ENCODE assay signal across 12 cellular contexts in genomic region chr1:112905420-112906154, GRCh38. TPM values are rescaled to one million over a fixed set of nuclear protein-coding genes. Genes with fewer than 3 reads are reported as not detected.
DNase-seq lines count a peak whose midpoint lies in the region; ATAC-seq, FAIRE-seq and TF ChIP-seq lines count a peak whose summit lies in the region.
"Had no signal": no experiment of that assay in that cellular context is flagged by ENCODE, and none has a peak within 500 bp of the region (broad histone marks: within the 10 kb centered on the region; RNA-seq: fewer than 3 reads in every experiment).

No MANE protein-coding gene starts in this region.

- H3K4me3 Mint-ChIP-seq in activated CD4-positive, alpha-beta T cell treated with anti-CD3 and anti-CD28 coated beads for 36 hours, result no peak overlapping the region
- H3K4me3 Mint-ChIP-seq in astrocyte (ENCODE audit: unreplicated experiment), result no peak overlapping the region

- H3K4me2 ChIP-seq in astrocyte (ENCODE audit: low read length), result no peak overlapping the region

- TF ChIP-seq CTCF in astrocyte (IDR thresholded peaks at IDR 0.05; ENCODE audit: insufficient read depth, low read depth, low read length) (no peak), right atrium auricular region (IDR thresholded peaks at IDR 0.05) (no peak), spleen (IDR thresholded peaks at IDR 0.05 in 8 of 11, conservative IDR thresholded peaks at IDR 0.05 in 3 of 11) (no peak)

- no peak for FAIRE-seq in astrocyte (lab: Jason Lieb, UNC)
- FAIRE-seq: GM12878, urothelium cell line had no signal

- no peak overlapping the region for H3K27ac ChIP-seq in astrocyte (ENCODE audit: low read depth, low read length)
- H3K27ac ChIP-seq in right atrium auricular region, result peak overlapping the region; percentile 1 to 30
- H3K27ac ChIP-seq in spleen, result peak overlapping the region in 6 of 8 donors; percentile 14 to 63 (median 38)
- H3K27ac ChIP-seq: SJCRH30 had no signal

- H3K36me3 Mint-ChIP-seq in activated CD4-positive, alpha-beta T cell treated with anti-CD3 and anti-CD28 coated beads for 36 hours (ENCODE audit: low read depth), result peaks cover 6% of the 10 kb centered on the region
- peaks cover 15% of the 10 kb centered on the region for H3K36me3 Mint-ChIP-seq in astrocyte (ENCODE audit: low read depth, unreplicated experiment)

- no peaks in the 10 kb centered on the region for H3K79me2 ChIP-seq in astrocyte (ENCODE audit: insufficient read depth, low read length)

- peak; percentile 33 for DNase-seq in activated CD4-positive, alpha-beta T cell treated with anti-CD3 and anti-CD28 coated beads for 36 hours
- no peak for DNase-seq in activated CD4-positive, alpha-beta T cell treated with anti-CD3 and anti-CD28 coated beads for 4 hours
- DNase-seq in astrocyte (ENCODE audit: low read depth) (no peak), right atrium auricular region (ENCODE audit: low spot score) (no peak), spleen (no peak), nucleus accumbens (lab: John Stamatoyannopoulos, UW) (no peak), DMS114 treated with DMSO at 0.1 percent for 48 hours (lab: John Stamatoyannopoulos, UW; ENCODE audit: unreplicated experiment) (no peak)
- DNase-seq: stimulated activated CD4-positive, alpha-beta T cell treated with anti-CD3 and anti-CD28 coated beads, Interleukin-12 subunit alpha, Interleukin-12 subunit beta, amount 100 ng/mL, for 4 hours had no signal

- H3K9ac ChIP-seq in astrocyte (ENCODE audit: low read length), result no peak overlapping the region

- ATAC-seq in activated CD4-positive, alpha-beta T cell treated with anti-CD3 and anti-CD28 coated beads for 36 hours, result peak; percentile 60
- no peak for ATAC-seq in HG02840 (IDR thresholded peaks at IDR 0.05; ENCODE audit: low FRiP score, unreplicated experiment)
- ATAC-seq: GM12878 had no signal

- CTCF ChIA-PET in activated CD4-positive, alpha-beta T cell treated with anti-CD3 and anti-CD28 coated beads for 36 hours (lab: Charles Lee), result interaction anchor here (3.5 kb wide), 1 partner anchor 168 kb away, joined by 20 read pairs; the partner anchor contains the start of gene LRIG2

- no peaks in the 10 kb centered on the region for H4K20me1 ChIP-seq in astrocyte (ENCODE audit: insufficient read depth, low read length)

- H3K4me1 ChIP-seq in astrocyte (ENCODE audit: insufficient read depth, low read length) (peaks cover 17% of the 10 kb centered on the region), right atrium auricular region (peaks cover 0 to 24% of the 10 kb centered on the region in 2 donors), spleen (peaks cover 0 to 12% (median 6%) of the 10 kb centered on the region in 6 donors)

- no peaks in the 10 kb centered on the region for H3K9me3 Mint-ChIP-seq in activated CD4-positive, alpha-beta T cell treated with anti-CD3 and anti-CD28 coated beads for 36 hours (ENCODE audit: low read depth)
- no peaks in the 10 kb centered on the region for H3K9me3 Mint-ChIP-seq in astrocyte (ENCODE audit: unreplicated experiment)

- POLR2A ChIA-PET in activated CD4-positive, alpha-beta T cell treated with anti-CD3 and anti-CD28 coated beads for 36 hours (lab: Charles Lee), result no interaction called here

- intact Hi-C loops in activated CD4-positive, alpha-beta T cell treated with anti-CD3 and anti-CD28 coated beads for 36 hours (cut with DNase I, micrococcal nuclease), result loop anchor here in 1 of 2 experiments (2.0 kb wide), 1 partner anchor 51 kb away; the partner anchor contains the start of gene SLC16A1
- intact Hi-C loops in spleen (cut with DNase I; ENCODE audit: low total_unique reads), result no loop called here

- H3K9me3 ChIP-seq in astrocyte (ENCODE audit: insufficient read depth, low read depth, low read length) (no peaks in the 10 kb centered on the region), right atrium auricular region (no peaks in the 10 kb centered on the region), spleen (no peaks in the 10 kb centered on the region)
- H3K9me3 ChIP-seq: SJCRH30 had no signal

- H3K4me1 Mint-ChIP-seq in activated CD4-positive, alpha-beta T cell treated with anti-CD3 and anti-CD28 coated beads for 36 hours, result peaks cover 41% of the 10 kb centered on the region
- peaks cover 34% of the 10 kb centered on the region for H3K4me1 Mint-ChIP-seq in astrocyte (ENCODE audit: low read depth, unreplicated experiment)

- H3K36me3 ChIP-seq in astrocyte (ENCODE audit: insufficient read depth, low read length), result no peaks in the 10 kb centered on the region
- no peaks in the 10 kb centered on the region for H3K36me3 ChIP-seq in right atrium auricular region
- no peaks in the 10 kb centered on the region for H3K36me3 ChIP-seq in spleen

- H3K27me3 Mint-ChIP-seq in activated CD4-positive, alpha-beta T cell treated with anti-CD3 and anti-CD28 coated beads for 36 hours, result no peaks in the 10 kb centered on the region
- H3K27me3 Mint-ChIP-seq in astrocyte (ENCODE audit: low read depth, unreplicated experiment), result no peaks in the 10 kb centered on the region

- H2AFZ ChIP-seq in astrocyte (ENCODE audit: low read depth, low read length), result no peak overlapping the region

- WGBS in spleen, 5 donors, result 66 to 70% (median 69%) methylated on average over 8 of the region's 8 CpGs

- H3K4me3 ChIP-seq in astrocyte (ENCODE audit: insufficient read depth, low read depth, low read length) (no peak overlapping the region), right atrium auricular region (no peak overlapping the region), spleen (no peak overlapping the region)
- H3K4me3 ChIP-seq: GM12878, SJCRH30 had no signal

- peak overlapping the region; percentile 59 for H3K27ac Mint-ChIP-seq in activated CD4-positive, alpha-beta T cell treated with anti-CD3 and anti-CD28 coated beads for 36 hours
- H3K27ac Mint-ChIP-seq in astrocyte (ENCODE audit: unreplicated experiment), result peak overlapping the region; percentile 20

- H3K27me3 ChIP-seq in astrocyte (ENCODE audit: insufficient read depth, low read length), result no peaks in the 10 kb centered on the region
- no peaks in the 10 kb centered on the region for H3K27me3 ChIP-seq in right atrium auricular region
- H3K27me3 ChIP-seq in spleen (replicated peaks in 1 of 7), result no peaks in the 10 kb centered on the region
- H3K27me3 ChIP-seq: SJCRH30 had no signal

- no peak for TF ChIP-seq POLR2A in spleen (IDR thresholded peaks at IDR 0.05)

RNA-seq across cellular contexts. Expression of gene SLC16A1, which starts 50.4 kb away (rescaled TPM):
- 10 to 100 TPM; 70.0 to 70.4 TPM for total RNA-seq in activated CD4-positive, alpha-beta T cell treated with anti-CD3 and anti-CD28 coated beads for 36 hours
- 140 and 153 TPM in 2 replicates for total RNA-seq in astrocyte
- total RNA-seq in right atrium auricular region, result 10 to 100 TPM; 69.0 to 88.3 TPM
- total RNA-seq in spleen, result 10 to 100 TPM; 15.7 to 24.6 (median 18.7) TPM
- polyA plus RNA-seq in spleen, result 1 to 10 TPM; 2.9 to 6.2 (median 5.7) TPM
